20 cellular contexts compared by ENCODE assay signal in the genomic region with DNA sequence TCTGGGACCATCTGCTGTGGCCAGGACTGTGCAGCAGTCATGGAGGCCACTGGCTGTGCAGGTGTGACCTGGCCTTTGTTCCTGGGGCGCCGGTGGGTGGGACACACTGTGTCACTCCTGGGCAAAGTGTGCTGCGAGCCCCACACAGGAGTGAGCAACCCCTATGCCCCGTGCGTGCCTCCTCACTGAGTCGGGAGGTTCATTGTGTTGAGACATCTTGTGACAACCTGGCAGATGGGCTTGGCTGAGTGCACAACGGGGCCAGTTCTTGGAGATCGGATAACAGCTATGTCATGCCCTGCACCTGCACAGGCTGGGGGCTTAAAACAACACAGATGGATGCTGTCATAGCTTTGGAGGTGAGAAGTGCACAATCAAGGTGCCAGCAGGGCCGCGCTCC. TPM values are rescaled to one million over a fixed set of nuclear protein-coding genes. Genes with fewer than 3 reads are reported as not detected.
"Had no signal": no experiment of that assay in that cellular context is flagged by ENCODE, and none has a peak within 500 bp of the region (broad histone marks: within the 10 kb centered on the region; RNA-seq: fewer than 3 reads in every experiment).

No MANE protein-coding gene starts in this region.

- H3K4me3 Mint-ChIP-seq: activated CD4-positive, alpha-beta T cell treated with anti-CD3 and anti-CD28 coated beads, Interleukin-2, amount 10 ng/mL, durations not matched to agents 24 days and 14 days; activated CD8-positive, alpha-beta T cell treated with anti-CD3 and anti-CD28 coated beads, Interleukin-2, amount 10 ng/mL, durations not matched to agents 7 days and 5 days; activated T-cell treated with anti-CD3 and anti-CD28 coated beads, Interleukin-2, amount 50 U/mL, for 24 hours; nephron progenitor cell; stimulated activated naive CD8-positive, alpha-beta T cell treated with anti-CD3 and anti-CD28 coated beads, Interleukin-15, amount 100 ng/mL, for 72 hours; type B pancreatic cell had no signal

- H3K4me3 ChIP-seq: colonic mucosa, skin epidermis, suprapubic skin had no signal

- H3K4me1 Mint-ChIP-seq: activated CD4-positive, alpha-beta T cell treated with anti-CD3 and anti-CD28 coated beads, Interleukin-2, amount 10 ng/mL, durations not matched to agents 24 days and 14 days; stimulated activated naive CD8-positive, alpha-beta T cell treated with anti-CD3 and anti-CD28 coated beads, Interleukin-15, amount 100 ng/mL, for 72 hours had no signal

- H3K27ac Mint-ChIP-seq: activated CD4-positive, alpha-beta T cell treated with anti-CD3 and anti-CD28 coated beads, Interleukin-2, amount 10 ng/mL, durations not matched to agents 24 days and 14 days; activated CD8-positive, alpha-beta T cell treated with anti-CD3 and anti-CD28 coated beads, Interleukin-2, amount 10 ng/mL, durations not matched to agents 7 days and 5 days; activated T-cell treated with anti-CD3 and anti-CD28 coated beads, Interleukin-2, amount 50 U/mL, for 24 hours; activated T-helper 2 cell treated with anti-CD3 and anti-CD28 coated beads, Interferon-gamma antibody, Interleukin-2, Interleukin-4, amounts not matched to agents 10 μg/mL and 5 μg/mL and 100 μg/mL, durations not matched to agents 14 hours and 24 hours and 36 hours; progenitor cell of endocrine pancreas; type B pancreatic cell had no signal

- H3K36me3 Mint-ChIP-seq: brain, type B pancreatic cell had no signal

- H3K9me3 ChIP-seq: colonic mucosa, suprapubic skin had no signal

- H3K9me3 Mint-ChIP-seq: activated CD4-positive, alpha-beta T cell treated with anti-CD3 and anti-CD28 coated beads, Interleukin-2, amount 10 ng/mL, durations not matched to agents 24 days and 14 days; activated T-cell treated with anti-CD3 and anti-CD28 coated beads, Interleukin-2, amount 50 U/mL, for 24 hours; activated T-helper 2 cell treated with anti-CD3 and anti-CD28 coated beads, Interferon-gamma antibody, Interleukin-2, Interleukin-4, amounts not matched to agents 10 μg/mL and 5 μg/mL and 100 μg/mL, durations not matched to agents 14 hours and 24 hours and 36 hours; stimulated activated naive CD8-positive, alpha-beta T cell treated with anti-CD3 and anti-CD28 coated beads, Interleukin-15, amount 100 ng/mL, for 72 hours; type B pancreatic cell had no signal

- H3K4me1 ChIP-seq: colonic mucosa, foreskin keratinocyte had no signal

- H3K36me3 ChIP-seq: colonic mucosa, suprapubic skin had no signal

- DNase-seq: activated CD4-positive, alpha-beta T cell treated with anti-CD3 and anti-CD28 coated beads, Interleukin-2, amount 10 ng/mL, durations not matched to agents 24 days and 14 days; activated CD4-positive, CD25-positive, alpha-beta regulatory T cell; activated CD8-positive, alpha-beta T cell treated with anti-CD3 and anti-CD28 coated beads, Interleukin-2, amount 10 ng/mL, durations not matched to agents 7 days and 5 days; activated naive CD4-positive, alpha-beta T cell treated with Interleukin-2 at 50 U/mL for 16 hours; activated T-cell treated with anti-CD3 and anti-CD28 coated beads, Interleukin-2, amount 50 U/mL, for 24 hours; central memory CD4-positive, alpha-beta T cell; colonic mucosa; foreskin keratinocyte; midbrain; nephron progenitor cell; stimulated activated CD4-positive, alpha-beta T cell treated with anti-CD3 and anti-CD28 coated beads, Interleukin-15, amount 100 ng/mL, for 24 hours; stimulated activated CD4-positive, alpha-beta T cell treated with anti-CD3 and anti-CD28 coated beads, Interleukin-2, amount 100 ng/mL, for 48 hours; stimulated activated naive CD8-positive, alpha-beta T cell treated with anti-CD3 and anti-CD28 coated beads, Interleukin-15, amount 100 ng/mL, for 72 hours had no signal

- H3K27me3 ChIP-seq: colonic mucosa, suprapubic skin had no signal

- H3K27ac ChIP-seq: colonic mucosa, foreskin keratinocyte, suprapubic skin had no signal

- H3K27me3 Mint-ChIP-seq: activated CD4-positive, alpha-beta T cell treated with anti-CD3 and anti-CD28 coated beads, Interleukin-2, amount 10 ng/mL, durations not matched to agents 24 days and 14 days; type B pancreatic cell had no signal

RNA-seq across cellular contexts. Expression of a gene that starts 13.5 kb away (rescaled TPM):
- total RNA-seq: activated CD4-positive, alpha-beta T cell treated with anti-CD3 and anti-CD28 coated beads, Interleukin-2, amount 10 ng/mL, durations not matched to agents 24 days and 14 days; activated CD8-positive, alpha-beta T cell treated with anti-CD3 and anti-CD28 coated beads, Interleukin-2, amount 10 ng/mL, durations not matched to agents 7 days and 5 days; activated T-helper 2 cell treated with anti-CD3 and anti-CD28 coated beads, Interferon-gamma antibody, Interleukin-2, Interleukin-4, amounts not matched to agents 10 μg/mL and 5 μg/mL and 100 μg/mL, durations not matched to agents 14 hours and 24 hours and 36 hours; lung microvascular endothelial cell had no signal
